In the genomic region with DNA sequence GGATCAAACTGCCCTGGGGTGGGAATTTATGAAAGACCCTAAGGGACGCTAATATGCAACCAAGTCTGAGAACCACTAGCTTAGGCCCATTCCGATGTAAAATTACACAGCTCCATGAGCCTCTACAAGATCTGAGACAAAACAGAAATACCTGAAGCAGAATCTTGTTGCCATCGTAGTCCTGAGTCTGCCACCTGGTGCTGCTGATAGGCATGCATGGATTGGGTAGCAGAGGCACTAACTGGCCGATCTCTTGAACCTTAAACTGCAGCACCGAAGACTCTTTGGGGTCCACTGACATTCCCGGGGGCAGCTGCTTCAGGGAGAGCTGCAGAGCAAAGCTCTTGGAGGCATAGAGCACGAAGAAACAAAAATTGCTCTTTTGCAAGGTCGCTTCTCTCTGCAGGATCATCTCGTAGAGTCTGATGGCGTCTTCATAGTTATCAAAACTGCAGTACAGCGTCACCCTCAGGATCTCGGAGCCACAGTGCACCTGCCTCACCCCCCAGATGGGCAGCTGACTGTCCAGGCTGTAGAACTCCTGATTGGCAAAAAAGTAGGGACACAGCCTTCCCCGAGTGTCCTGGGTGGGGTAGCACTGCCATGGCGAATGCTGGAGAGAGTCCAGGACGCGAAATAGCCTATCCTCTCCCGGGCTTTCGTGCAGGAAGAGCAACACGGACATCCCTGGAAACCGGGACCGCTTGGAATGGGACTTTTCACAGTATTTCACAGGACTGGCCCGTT, we compare ENCODE assay signal across 10 cellular contexts. TPM values are rescaled to one million over a fixed set of nuclear protein-coding genes. Genes with fewer than 3 reads are reported as not detected.
A peak's percentile ranks its signal among the peaks of the same experiment; 100 is the strongest.
DNase-seq lines count a peak whose midpoint lies in the region; ATAC-seq and TF ChIP-seq lines count a peak whose summit lies in the region.
"Had no signal": no experiment of that assay in that cellular context is flagged by ENCODE, and none has a peak within 500 bp of the region (broad histone marks: within the 10 kb centered on the region; RNA-seq: fewer than 3 reads in every experiment).

No MANE protein-coding gene starts in this region.

- no peaks in the 10 kb centered on the region for H3K9me3 Mint-ChIP-seq in activated naive CD8-positive, alpha-beta T cell treated with anti-CD3 and anti-CD28 coated beads, Interleukin-2, amount 10 ng/mL, durations not matched to agents 7 days and 5 days
- peaks cover 0 to 4% of the 10 kb centered on the region in 2 donors for H3K9me3 Mint-ChIP-seq in stimulated activated naive B cell treated with anti-CD40 and anti-IgM and Interleukin-4, amounts not matched to agents 10 μg/mL and 1 μg/mL and 100 μg/mL, for 72 hours

- H3K27me3 Mint-ChIP-seq in activated naive CD8-positive, alpha-beta T cell treated with anti-CD3 and anti-CD28 coated beads, Interleukin-2, amount 10 ng/mL, durations not matched to agents 7 days and 5 days = peaks cover 8% of the 10 kb centered on the region
- no peaks in the 10 kb centered on the region for H3K27me3 Mint-ChIP-seq in stimulated activated naive B cell treated with anti-CD40 and anti-IgM and Interleukin-4, amounts not matched to agents 10 μg/mL and 1 μg/mL and 100 μg/mL, for 72 hours

- peak overlapping the region; percentile 79 for H3K27ac ChIP-seq in lower lobe of right lung

- no peaks in the 10 kb centered on the region for H3K4me1 ChIP-seq in lower lobe of right lung

- DNase-seq in NCI-H446 treated with DMSO at 0.1 percent for 48 hours (lab: John Stamatoyannopoulos, UW) (peak; percentile 17), lower lobe of right lung (no peak), COLO829 (ENCODE audit: low spot score) (no peak), NCI-H774 (lab: John Stamatoyannopoulos, UW) (no peak)
- no peak for DNase-seq in activated naive CD8-positive, alpha-beta T cell treated with anti-CD3 and anti-CD28 coated beads, Interleukin-2, amount 10 ng/mL, durations not matched to agents 7 days and 5 days
- no peak for DNase-seq in stimulated activated naive B cell treated with anti-CD40 and anti-IgM and Interleukin-4, amounts not matched to agents 10 μg/mL and 1 μg/mL and 100 μg/mL, for 72 hours
- DNase-seq in activated CD8-positive, alpha-beta memory T cell treated with anti-CD3 and anti-CD28 coated beads, Interleukin-2, amount 50 U/mL, for 4 hours = no peak

- no peaks in the 10 kb centered on the region for H3K9me3 ChIP-seq in lower lobe of right lung

- peak overlapping the region; percentile 54 for H3K4me3 ChIP-seq in lower lobe of right lung

- POLR2A ChIA-PET in activated naive CD8-positive, alpha-beta T cell treated with anti-CD3 and anti-CD28 coated beads, Interleukin-2, amount 10 ng/mL, durations not matched to agents 7 days and 5 days (lab: Charles Lee) = interaction anchor here (0.7 to 0.8 kb wide), 2 partner anchors 185 kb away, joined by 3 read pairs; no protein-coding TSS in a partner anchor

- H3K36me3 Mint-ChIP-seq in activated naive CD8-positive, alpha-beta T cell treated with anti-CD3 and anti-CD28 coated beads, Interleukin-2, amount 10 ng/mL, durations not matched to agents 7 days and 5 days = no peaks in the 10 kb centered on the region
- H3K36me3 Mint-ChIP-seq in stimulated activated naive B cell treated with anti-CD40 and anti-IgM and Interleukin-4, amounts not matched to agents 10 μg/mL and 1 μg/mL and 100 μg/mL, for 72 hours = peaks cover 0 to 1% of the 10 kb centered on the region in 2 donors

- peak overlapping the region; percentile 79 for H3K4me3 Mint-ChIP-seq in activated naive CD8-positive, alpha-beta T cell treated with anti-CD3 and anti-CD28 coated beads, Interleukin-2, amount 10 ng/mL, durations not matched to agents 7 days and 5 days
- peak overlapping the region; percentile 59 to 74 for H3K4me3 Mint-ChIP-seq in stimulated activated naive B cell treated with anti-CD40 and anti-IgM and Interleukin-4, amounts not matched to agents 10 μg/mL and 1 μg/mL and 100 μg/mL, for 72 hours
- H3K4me3 Mint-ChIP-seq: neural crest cell had no signal

- H3K27me3 ChIP-seq in lower lobe of right lung (ENCODE audit: low read depth) = no peaks in the 10 kb centered on the region

- peaks cover 3% of the 10 kb centered on the region for H3K4me1 Mint-ChIP-seq in activated naive CD8-positive, alpha-beta T cell treated with anti-CD3 and anti-CD28 coated beads, Interleukin-2, amount 10 ng/mL, durations not matched to agents 7 days and 5 days
- H3K4me1 Mint-ChIP-seq in stimulated activated naive B cell treated with anti-CD40 and anti-IgM and Interleukin-4, amounts not matched to agents 10 μg/mL and 1 μg/mL and 100 μg/mL, for 72 hours = peaks cover 9 to 17% of the 10 kb centered on the region in 2 donors
- H3K4me1 Mint-ChIP-seq: neural crest cell had no signal

- intact Hi-C loops in lower lobe of right lung (cut with DNase I) = no loop called here

- H3K27ac Mint-ChIP-seq in activated naive CD8-positive, alpha-beta T cell treated with anti-CD3 and anti-CD28 coated beads, Interleukin-2, amount 10 ng/mL, durations not matched to agents 7 days and 5 days = no peak overlapping the region
- H3K27ac Mint-ChIP-seq in stimulated activated naive B cell treated with anti-CD40 and anti-IgM and Interleukin-4, amounts not matched to agents 10 μg/mL and 1 μg/mL and 100 μg/mL, for 72 hours = no peak overlapping the region

- peak; percentile 9 for TF ChIP-seq CTCF in lower lobe of right lung (IDR thresholded peaks at IDR 0.05)

- H3K36me3 ChIP-seq in lower lobe of right lung = no peaks in the 10 kb centered on the region

- peak; percentile 21 for ATAC-seq in activated naive CD8-positive, alpha-beta T cell treated with anti-CD3 and anti-CD28 coated beads, Interleukin-2, amount 10 ng/mL, durations not matched to agents 7 days and 5 days (ENCODE audit: low read depth)
- ATAC-seq in lower lobe of right lung (peak in 1 of 2 donors; percentile 29), HG03565 (IDR thresholded peaks at IDR 0.05; ENCODE audit: unreplicated experiment) (no peak)
- no peak for ATAC-seq in stimulated activated naive B cell treated with anti-CD40 and anti-IgM and Interleukin-4, amounts not matched to agents 10 μg/mL and 1 μg/mL and 100 μg/mL, for 72 hours (replicated peaks)

RNA-seq across cellular contexts. Expression of a gene that starts 0.8 kb away (rescaled TPM):
- under 1 TPM; 0.17 to 0.34 TPM for total RNA-seq in activated naive CD8-positive, alpha-beta T cell treated with anti-CD3 and anti-CD28 coated beads, Interleukin-2, amount 10 ng/mL, durations not matched to agents 7 days and 5 days
- total RNA-seq in lower lobe of right lung = 4.8 TPM
- total RNA-seq: HT1080, neural crest cell had no signal
